ENCODE assay signal across 32 cellular contexts in the genomic region with DNA sequence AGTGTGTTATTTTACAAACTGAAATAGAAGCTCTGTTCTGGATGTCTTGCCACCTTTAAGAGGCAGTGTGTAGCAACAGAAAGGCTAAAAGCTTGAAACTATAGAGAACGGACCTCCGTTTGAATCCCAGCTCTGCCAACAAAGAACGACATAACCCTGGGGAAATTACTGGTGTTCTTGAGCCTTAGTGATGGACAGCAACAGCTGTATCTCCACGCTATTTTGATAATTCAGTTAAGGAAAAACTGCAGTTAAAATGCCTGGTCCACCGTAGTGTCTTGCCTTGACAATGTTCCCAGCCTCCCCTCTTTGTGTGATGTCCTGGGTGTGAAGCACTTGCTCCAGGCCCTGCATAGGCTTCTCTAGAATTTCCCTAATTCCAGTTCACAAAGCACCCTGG.
"Had no signal": no experiment of that assay in that cellular context is flagged by ENCODE, and none has a peak within 500 bp of the region (broad histone marks: within the 10 kb centered on the region; RNA-seq: fewer than 3 reads in every experiment).

No MANE protein-coding gene starts in this region.

- H3K27ac ChIP-seq: adrenal gland, body of pancreas, brain microvascular endothelial cell, breast epithelium, VCaP had no signal

- ATAC-seq: activated CD8-positive, alpha-beta T cell treated with anti-CD3 and anti-CD28 coated beads for 36 hours; activated naive CD4-positive, alpha-beta T cell treated with anti-CD3 and anti-CD28 coated beads, Interleukin-2, amount 50 U/mL, for 72 hours; activated T-cell treated with anti-CD3 and anti-CD28 coated beads, Interleukin-2, amount 50 U/mL, for 4 hours; activated T-cell treated with anti-CD3 and anti-CD28 coated beads, Interleukin-2, amount 50 U/mL, for 72 hours; activated T-helper 17 cell treated with anti-CD3 and anti-CD28 coated beads, Interleukin-2, amount 50 U/mL, for 72 hours; body of pancreas; T-cell; T-helper 17 cell had no signal

- H3K4me1 ChIP-seq: body of pancreas, breast epithelium had no signal

- H3K9me3 ChIP-seq: adrenal gland, body of pancreas, breast epithelium had no signal

- H3K27me3 ChIP-seq: adrenal gland, body of pancreas, brain microvascular endothelial cell, breast epithelium had no signal

- H3K36me3 ChIP-seq: adrenal gland, brain microvascular endothelial cell, breast epithelium had no signal

- DNase-seq: activated B cell treated with CpG ODN at 0.5 μM for 24 hours; activated CD4-positive, alpha-beta memory T cell treated with anti-CD3 and anti-CD28 coated beads for 36 hours; activated CD4-positive, alpha-beta T cell treated with anti-CD3 and anti-CD28 coated beads for 4 hours; activated CD4-positive, alpha-beta T cell treated with anti-CD3 and anti-CD28 coated beads, Interleukin-2, amount 10 ng/mL, durations not matched to agents 24 days and 14 days; activated CD4-positive, alpha-beta T cell treated with anti-CD3 and anti-CD28 coated beads, Interleukin-2, amount 50 U/mL, for 1 hour; activated CD4-positive, alpha-beta T cell treated with anti-CD3 and anti-CD28 coated beads, Interleukin-2, amount 50 U/mL, for 4 hours; activated CD4-positive, CD25-positive, alpha-beta regulatory T cell treated with anti-CD3 and anti-CD28 coated beads, Interleukin-2, amount 50 U/mL, for 72 hours; activated CD8-positive, alpha-beta memory T cell treated with anti-CD3 and anti-CD28 coated beads, Interleukin-2, amount 50 U/mL, for 4 hours; activated CD8-positive, alpha-beta T cell treated with anti-CD3 and anti-CD28 coated beads for 36 hours; activated effector memory CD4-positive, alpha-beta T cell treated with anti-CD3 and anti-CD28 coated beads, Interleukin-2, amount 50 U/mL, for 16 hours; activated gamma-delta T cell treated with Interleukin-2 at 50 U/mL for 16 hours; activated naive CD4-positive, alpha-beta T cell; activated naive CD4-positive, alpha-beta T cell treated with anti-CD3 and anti-CD28 coated beads for 36 hours; activated naive CD4-positive, alpha-beta T cell treated with anti-CD3 and anti-CD28 coated beads, Interleukin-2, amount 50 U/mL, for 16 hours; activated naive CD8-positive, alpha-beta T cell treated with anti-CD3 and anti-CD28 coated beads for 36 hours; activated T-cell treated with anti-CD3 and anti-CD28 coated beads for 4 hours; activated T-cell treated with anti-CD3 and anti-CD28 coated beads, Interleukin-2, amount 50 U/mL, for 1 hour; activated T-cell treated with anti-CD3 and anti-CD28 coated beads, Interleukin-2, amount 50 U/mL, for 4 hours; activated T-cell treated with anti-CD3 and anti-CD28 coated beads, Interleukin-2, amount 50 U/mL, for 72 hours; adrenal gland; amniotic stem cell; aorta; body of pancreas; brain microvascular endothelial cell; central memory CD4-positive, alpha-beta T cell; T-cell; T-helper 17 cell; T1000 had no signal

- H3K4me3 ChIP-seq: adrenal gland, body of pancreas, breast epithelium had no signal
